In the genomic region with DNA sequence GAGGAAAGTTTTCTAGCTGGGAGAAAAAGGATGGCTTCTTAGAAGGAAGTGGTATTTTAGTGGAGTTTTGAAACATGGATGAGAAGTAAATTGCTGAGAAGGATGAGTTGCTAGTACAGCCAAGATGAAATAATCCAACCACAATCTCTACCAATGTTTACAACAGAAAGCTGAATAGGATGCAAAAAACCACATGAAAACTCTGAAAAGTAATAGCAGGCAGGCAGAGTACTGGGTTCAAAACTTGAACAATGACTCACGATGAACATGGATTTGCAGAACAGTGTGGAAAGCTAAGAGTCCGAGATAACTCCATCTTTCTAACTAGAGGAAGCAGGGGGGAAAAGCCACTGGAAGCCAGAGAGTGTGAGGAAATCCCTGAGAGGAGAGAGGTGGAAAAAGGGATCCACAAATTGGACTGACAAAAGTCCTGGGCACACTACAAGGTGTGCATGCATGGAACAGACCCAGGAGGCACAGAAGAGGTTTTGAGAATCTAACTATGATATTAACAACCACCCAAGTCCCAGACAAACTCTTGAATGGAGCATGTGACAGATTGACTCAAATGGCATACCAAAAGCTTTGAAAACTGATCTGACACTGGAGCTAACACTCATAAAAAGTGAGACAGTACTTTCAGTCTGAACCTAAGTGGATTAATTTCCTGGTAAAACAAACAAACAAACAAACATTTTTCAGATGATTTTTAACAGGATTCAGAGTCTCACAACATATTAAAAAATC, we compare ENCODE assay signal across 12 cellular contexts.
DNase-seq lines count a peak whose midpoint lies in the region; TF ChIP-seq lines count a peak whose summit lies in the region.
"Had no signal": no experiment of that assay in that cellular context is flagged by ENCODE, and none has a peak within 500 bp of the region (broad histone marks: within the 10 kb centered on the region; RNA-seq: fewer than 3 reads in every experiment).

No MANE protein-coding gene starts in this region.

- peaks cover 57% of the 10 kb centered on the region for H3K36me3 Mint-ChIP-seq in activated T-helper 2 cell treated with anti-CD3 and anti-CD28 coated beads, Interferon-gamma antibody, Interleukin-2, Interleukin-4, amounts not matched to agents 10 μg/mL and 5 μg/mL and 100 μg/mL, durations not matched to agents 14 hours and 24 hours and 36 hours (ENCODE audit: low read depth)
- peaks cover 96% of the 10 kb centered on the region for H3K36me3 Mint-ChIP-seq in nephron progenitor cell (ENCODE audit: low read depth)

- H3K9me3 ChIP-seq in Karpas-422 (ENCODE audit: low read length) (no peaks in the 10 kb centered on the region), suprapubic skin (no peaks in the 10 kb centered on the region)

- H3K36me3 ChIP-seq in Karpas-422 (ENCODE audit: insufficient read depth, low read length) (peaks cover 62% of the 10 kb centered on the region), suprapubic skin (no peaks in the 10 kb centered on the region)
- H3K36me3 ChIP-seq: tibial nerve had no signal

- intact Hi-C loops in activated T-helper 2 cell treated with anti-CD3 and anti-CD28 coated beads, Interferon-gamma antibody, Interleukin-2, Interleukin-4, amounts not matched to agents 10 μg/mL and 5 μg/mL and 100 μg/mL, durations not matched to agents 14 hours and 24 hours and 36 hours (cut with micrococcal nuclease) = loop anchor here (2.0 kb wide), 1 partner anchor 20 kb away; no protein-coding TSS in a partner anchor

- H3K4me1 Mint-ChIP-seq in activated T-helper 2 cell treated with anti-CD3 and anti-CD28 coated beads, Interferon-gamma antibody, Interleukin-2, Interleukin-4, amounts not matched to agents 10 μg/mL and 5 μg/mL and 100 μg/mL, durations not matched to agents 14 hours and 24 hours and 36 hours (ENCODE audit: low read depth) = peaks cover 58% of the 10 kb centered on the region
- H3K4me1 Mint-ChIP-seq in nephron progenitor cell = peaks cover 38% of the 10 kb centered on the region
- H3K4me1 Mint-ChIP-seq: brain had no signal

- no peak overlapping the region for H3K4me2 ChIP-seq in Karpas-422 (ENCODE audit: low read depth, low read length, poor library complexity, severe bottlenecking)
- H3K4me2 ChIP-seq: SK-N-SH had no signal

- H3K4me3 ChIP-seq in Karpas-422 (ENCODE audit: low read length) (no peak overlapping the region), suprapubic skin (no peak overlapping the region)
- H3K4me3 ChIP-seq: tibial nerve had no signal

- WGBS in suprapubic skin = 76% methylated on average over 2 of the region's 2 CpGs

- no peaks in the 10 kb centered on the region for H4K20me1 ChIP-seq in Karpas-422 (ENCODE audit: insufficient read depth, low read depth, low read length)

- no peak overlapping the region for H3K4me3 Mint-ChIP-seq in activated T-helper 2 cell treated with anti-CD3 and anti-CD28 coated beads, Interferon-gamma antibody, Interleukin-2, Interleukin-4, amounts not matched to agents 10 μg/mL and 5 μg/mL and 100 μg/mL, durations not matched to agents 14 hours and 24 hours and 36 hours (ENCODE audit: low read depth)
- H3K4me3 Mint-ChIP-seq in nephron progenitor cell = no peak overlapping the region
- H3K4me3 Mint-ChIP-seq: brain had no signal

- H2AFZ ChIP-seq in Karpas-422 (ENCODE audit: low read length) = no peak overlapping the region

- no peak for TF ChIP-seq EP300 in suprapubic skin (IDR thresholded peaks at IDR 0.05)

- TF ChIP-seq CTCF in nephron progenitor cell (IDR thresholded peaks at IDR 0.05) = no peak
- TF ChIP-seq CTCF in suprapubic skin (IDR thresholded peaks at IDR 0.05) = no peak

- DNase-seq in NOMO-1 treated with DMSO at 0.1 percent for 48 hours (lab: John Stamatoyannopoulos, UW; ENCODE audit: unreplicated experiment) = peak; percentile 36
- no peak for DNase-seq in NOMO-1 treated with dmso at 0.1 percent for 144 hours (lab: John Stamatoyannopoulos, UW; ENCODE audit: unreplicated experiment)
- DNase-seq in Karpas-422 = peak; percentile 46
- no peak for DNase-seq in activated T-helper 2 cell treated with anti-CD3 and anti-CD28 coated beads, Interferon-gamma antibody, Interleukin-2, Interleukin-4, amounts not matched to agents 10 μg/mL and 5 μg/mL and 100 μg/mL, durations not matched to agents 14 hours and 24 hours and 36 hours (ENCODE audit: low spot score)
- DNase-seq in nephron progenitor cell = no peak
- DNase-seq in NCI-H1417 treated with DMSO at 0.1 percent for 48 hours (lab: John Stamatoyannopoulos, UW) = no peak
- DNase-seq in suprapubic skin (ENCODE audit: low spot score in 2 of 2) = no peak
- DNase-seq in middle frontal gyrus (ENCODE audit: extremely low spot score, low spot score) = no peak
- DNase-seq: NCI-H2081, SK-N-SH had no signal

- H3K27ac ChIP-seq in Karpas-422 (ENCODE audit: low read length) (peak overlapping the region; percentile 71), suprapubic skin (no peak overlapping the region)
- H3K27ac ChIP-seq: tibial nerve had no signal

- no peak for TF ChIP-seq POLR2A in suprapubic skin (IDR thresholded peaks at IDR 0.05)

- H3K27ac Mint-ChIP-seq in activated T-helper 2 cell treated with anti-CD3 and anti-CD28 coated beads, Interferon-gamma antibody, Interleukin-2, Interleukin-4, amounts not matched to agents 10 μg/mL and 5 μg/mL and 100 μg/mL, durations not matched to agents 14 hours and 24 hours and 36 hours = peak overlapping the region; percentile 42
- H3K27ac Mint-ChIP-seq in nephron progenitor cell = peak overlapping the region; percentile 83
- H3K27ac Mint-ChIP-seq: brain had no signal

- H3K4me1 ChIP-seq in Karpas-422 (ENCODE audit: low read length) = peaks cover 90% of the 10 kb centered on the region
- no peaks in the 10 kb centered on the region for H3K4me1 ChIP-seq in suprapubic skin

- peaks cover 12% of the 10 kb centered on the region for H3K9me3 Mint-ChIP-seq in activated T-helper 2 cell treated with anti-CD3 and anti-CD28 coated beads, Interferon-gamma antibody, Interleukin-2, Interleukin-4, amounts not matched to agents 10 μg/mL and 5 μg/mL and 100 μg/mL, durations not matched to agents 14 hours and 24 hours and 36 hours
- H3K9me3 Mint-ChIP-seq in nephron progenitor cell = peaks cover 25% of the 10 kb centered on the region

- H3K9me2 ChIP-seq in Karpas-422 (replicated peaks; ENCODE audit: insufficient read depth, low read length) = no peaks in the 10 kb centered on the region
- H3K9me2 ChIP-seq: SK-N-SH had no signal

- H3K27me3 ChIP-seq in Karpas-422 (ENCODE audit: low read length) (no peaks in the 10 kb centered on the region), suprapubic skin (no peaks in the 10 kb centered on the region)
- H3K27me3 ChIP-seq: tibial nerve had no signal

- no peaks in the 10 kb centered on the region for H3K27me3 Mint-ChIP-seq in activated T-helper 2 cell treated with anti-CD3 and anti-CD28 coated beads, Interferon-gamma antibody, Interleukin-2, Interleukin-4, amounts not matched to agents 10 μg/mL and 5 μg/mL and 100 μg/mL, durations not matched to agents 14 hours and 24 hours and 36 hours (ENCODE audit: low read depth)
- H3K27me3 Mint-ChIP-seq in nephron progenitor cell (ENCODE audit: low read depth, poor library complexity) = peaks cover 4% of the 10 kb centered on the region
- H3K27me3 Mint-ChIP-seq: brain had no signal

- no peak overlapping the region for H3K9ac ChIP-seq in Karpas-422 (ENCODE audit: low read length)
- H3K9ac ChIP-seq: SK-N-SH had no signal

- H3K79me2 ChIP-seq in Karpas-422 (ENCODE audit: low read length) = peaks cover 84% of the 10 kb centered on the region

Comparison
In these comparisons a context has a peak if more than half of its experiments do, and no peak if none do; other contexts are left out.
1. DNase-seq: peak in NOMO-1 treated with DMSO at 0.1 percent for 48 hours (single experiment) and Karpas-422 (single experiment); none in NOMO-1 treated with dmso at 0.1 percent for 144 hours (single experiment), activated T-helper 2 cell treated with anti-CD3 and anti-CD28 coated beads, Interferon-gamma antibody, Interleukin-2, Interleukin-4, amounts not matched to agents 10 μg/mL and 5 μg/mL and 100 μg/mL, durations not matched to agents 14 hours and 24 hours and 36 hours (single experiment), nephron progenitor cell (single experiment), NCI-H1417 treated with DMSO at 0.1 percent for 48 hours (single experiment), suprapubic skin (0 of 2) and middle frontal gyrus (single experiment).